Comparison of ENCODE assay signal across 15 cellular contexts in the genomic region with DNA sequence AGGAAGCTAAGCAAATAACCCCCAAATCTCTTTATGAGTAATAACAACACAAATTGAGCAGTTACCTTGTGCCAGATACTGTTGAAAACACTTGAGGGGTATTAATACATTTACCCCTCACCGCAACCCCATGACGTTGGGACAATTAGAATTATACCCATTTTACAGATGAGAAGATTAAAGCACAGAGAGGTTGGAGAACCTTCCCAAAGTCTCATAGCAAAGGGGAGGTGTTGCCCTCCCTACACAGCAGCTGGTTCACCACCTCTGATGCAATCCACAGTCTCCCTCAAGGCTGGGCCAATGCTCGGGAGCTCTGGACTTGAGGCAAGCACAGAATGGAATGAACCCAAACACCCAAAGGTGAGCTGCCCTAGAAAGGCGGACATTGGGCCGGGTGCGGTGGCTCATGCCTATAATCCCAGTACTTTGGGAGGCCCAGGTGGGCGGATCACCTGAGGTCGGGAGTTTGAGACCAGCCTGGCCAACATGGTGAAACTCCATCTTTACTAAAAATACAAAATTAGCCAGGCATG. TPM values are rescaled to one million over a fixed set of nuclear protein-coding genes. Genes with fewer than 3 reads are reported as not detected.
DNase-seq lines count a peak whose midpoint lies in the region; ATAC-seq and TF ChIP-seq lines count a peak whose summit lies in the region.
"Had no signal": no experiment of that assay in that cellular context is flagged by ENCODE, and none has a peak within 500 bp of the region (broad histone marks: within the 10 kb centered on the region; RNA-seq: fewer than 3 reads in every experiment).

No MANE protein-coding gene starts in this region.

- H3K4me1 Mint-ChIP-seq in chondrocyte (ENCODE audit: low read depth) = peaks cover 4% of the 10 kb centered on the region
- H3K4me1 Mint-ChIP-seq in nephron = peaks cover 35% of the 10 kb centered on the region

- H3K9me3 Mint-ChIP-seq in chondrocyte (ENCODE audit: low read depth) (no peaks in the 10 kb centered on the region), nephron (no peaks in the 10 kb centered on the region)
- H3K9me3 Mint-ChIP-seq: CD8-positive, alpha-beta T cell; H9 had no signal

- H3K27me3 Mint-ChIP-seq in chondrocyte (ENCODE audit: low read depth) (no peaks in the 10 kb centered on the region), nephron (ENCODE audit: low read depth) (peaks cover 3% of the 10 kb centered on the region)
- H3K27me3 Mint-ChIP-seq: B cell had no signal

- H3K36me3 Mint-ChIP-seq in chondrocyte (ENCODE audit: low read depth) = no peaks in the 10 kb centered on the region
- H3K36me3 Mint-ChIP-seq in nephron (ENCODE audit: low read depth) = no peaks in the 10 kb centered on the region

- ATAC-seq in Right ventricle myocardium inferior (no peak), left cardiac atrium (no peak), GM19467 (IDR thresholded peaks at IDR 0.05; ENCODE audit: unreplicated experiment) (no peak), HG03378 (IDR thresholded peaks at IDR 0.05; ENCODE audit: unreplicated experiment) (no peak)
- ATAC-seq: CD8-positive, alpha-beta T cell; GM12878 had no signal

- TF ChIP-seq CTCF in chondrocyte (IDR thresholded peaks at IDR 0.05) = no peak
- TF ChIP-seq CTCF in nephron (IDR thresholded peaks at IDR 0.05; ENCODE audit: unreplicated experiment in 3 of 3) = no peak

- DNase-seq in Right ventricle myocardium inferior (ENCODE audit: missing footprints) (peak; percentile 35), left cardiac atrium (no peak), chondrocyte (ENCODE audit: low spot score) (peak; percentile 55), SIG-M5 treated with dmso at 0.1 percent for 504 hours (lab: John Stamatoyannopoulos, UW; ENCODE audit: unreplicated experiment) (no peak)
- DNase-seq: Calu3; CD8-positive, alpha-beta T cell; DMS79 treated with DMSO at 0.1 percent for 48 hours; GF-D8; H9; IMR-90 had no signal

- intact Hi-C loops in Right ventricle myocardium inferior (cut with DNase I) = no loop called here
- intact Hi-C loops in left cardiac atrium (cut with DNase I) = no loop called here

- H3K27ac Mint-ChIP-seq in chondrocyte (ENCODE audit: unreplicated experiment) (no peak overlapping the region), nephron (peak overlapping the region in 2 of 3 experiments; percentile 5 to 37)
- H3K27ac Mint-ChIP-seq: B cell; CD8-positive, alpha-beta T cell; H9 had no signal

- no peak overlapping the region for H3K4me3 Mint-ChIP-seq in chondrocyte (ENCODE audit: unreplicated experiment)
- no peak overlapping the region for H3K4me3 Mint-ChIP-seq in nephron
- H3K4me3 Mint-ChIP-seq: B cell; CD8-positive, alpha-beta T cell; H9 had no signal

RNA-seq across cellular contexts. Expression of a gene that starts 3.9 kb away (rescaled TPM):
- total RNA-seq in Right ventricle myocardium inferior = 3.1 TPM
- 1 to 10 TPM; 1.8 to 3.0 TPM for total RNA-seq in left cardiac atrium
- total RNA-seq in chondrocyte = 7.6 to 13.4 TPM (median 8.2 TPM) in 3 replicates

Comparison
In these comparisons a context has a peak if more than half of its experiments do, and no peak if none do; other contexts are left out.
1. DNase-seq: peak in Right ventricle myocardium inferior (single experiment) and chondrocyte (single experiment); none in left cardiac atrium (single experiment) and SIG-M5 treated with dmso at 0.1 percent for 504 hours (single experiment).